Comparison of ENCODE assay signal across 9 cellular contexts in genomic region chr6:166786704-166787293, GRCh38.
A peak's percentile ranks its signal among the peaks of the same experiment; 100 is the strongest.
DNase-seq lines count a peak whose midpoint lies in the region; ATAC-seq, FAIRE-seq and TF ChIP-seq lines count a peak whose summit lies in the region.
"Had no signal": no experiment of that assay in that cellular context is flagged by ENCODE, and none has a peak within 500 bp of the region (broad histone marks: within the 10 kb centered on the region; RNA-seq: fewer than 3 reads in every experiment).

No MANE protein-coding gene starts in this region.

- H3K36me3 Mint-ChIP-seq in T-helper 17 cell (ENCODE audit: low read depth), result no peaks in the 10 kb centered on the region

- TF ChIP-seq CTCF in C4-2B (conservative IDR thresholded peaks at IDR 0.05) (peak; percentile 77), fibroblast of pulmonary artery (IDR thresholded peaks at IDR 0.05; ENCODE audit: low read length, missing control alignments) (peak; percentile 67)

- no peak overlapping the region for H3K27ac Mint-ChIP-seq in T-helper 17 cell
- H3K27ac Mint-ChIP-seq: IgD-negative memory B cell had no signal

- no peak for TF ChIP-seq POLR2A in GM12892 (IDR thresholded peaks at IDR 0.05; ENCODE audit: low read depth, low read length)

- FAIRE-seq in GM12892 (lab: Jason Lieb, UNC), result no peak

- DNase-seq in NCI-H1417 (lab: John Stamatoyannopoulos, UW) (peak; percentile 40 to 92 (median 82)), T-helper 17 cell (no peak), fibroblast of pulmonary artery (ENCODE audit: low read depth) (peak; percentile 81), non-pigmented ciliary epithelial cell (ENCODE audit: low read depth) (peak; percentile 23), GM12892 (ENCODE audit: insufficient read length) (no peak)

- no peak overlapping the region for H3K4me3 ChIP-seq in fibroblast of pulmonary artery (replicated peaks; ENCODE audit: low read depth, low read length)

- no peak overlapping the region for H3K27ac ChIP-seq in C4-2B

- H3K27me3 Mint-ChIP-seq in T-helper 17 cell, result no peaks in the 10 kb centered on the region
- H3K27me3 Mint-ChIP-seq: IgD-negative memory B cell had no signal

- peaks cover 4% of the 10 kb centered on the region for H3K4me1 Mint-ChIP-seq in T-helper 17 cell
- H3K4me1 Mint-ChIP-seq: IgD-negative memory B cell had no signal

- H3K9me3 ChIP-seq in T-helper 17 cell (ENCODE audit: control insufficient read depth, low read length, poor library complexity, severe bottlenecking), result no peaks in the 10 kb centered on the region

- H3K4me3 Mint-ChIP-seq in T-helper 17 cell, result no peak overlapping the region
- H3K4me3 Mint-ChIP-seq: IgD-negative memory B cell had no signal

- peak; percentile 55 for ATAC-seq in GM18502 (IDR thresholded peaks at IDR 0.05; ENCODE audit: poor library complexity, unreplicated experiment)
- ATAC-seq in T-helper 17 cell, result peak; percentile 75
- no peak for ATAC-seq in GM18858 (IDR thresholded peaks at IDR 0.05; ENCODE audit: unreplicated experiment)

Comparison
In these comparisons a context has a peak if more than half of its experiments do, and no peak if none do; other contexts are left out.
1. DNase-seq: peak in NCI-H1417 (3 of 3), fibroblast of pulmonary artery (single experiment) and non-pigmented ciliary epithelial cell (single experiment); none in T-helper 17 cell (0 of 3) and GM12892 (single experiment).